8 cellular contexts compared by ENCODE assay signal in the genomic region with DNA sequence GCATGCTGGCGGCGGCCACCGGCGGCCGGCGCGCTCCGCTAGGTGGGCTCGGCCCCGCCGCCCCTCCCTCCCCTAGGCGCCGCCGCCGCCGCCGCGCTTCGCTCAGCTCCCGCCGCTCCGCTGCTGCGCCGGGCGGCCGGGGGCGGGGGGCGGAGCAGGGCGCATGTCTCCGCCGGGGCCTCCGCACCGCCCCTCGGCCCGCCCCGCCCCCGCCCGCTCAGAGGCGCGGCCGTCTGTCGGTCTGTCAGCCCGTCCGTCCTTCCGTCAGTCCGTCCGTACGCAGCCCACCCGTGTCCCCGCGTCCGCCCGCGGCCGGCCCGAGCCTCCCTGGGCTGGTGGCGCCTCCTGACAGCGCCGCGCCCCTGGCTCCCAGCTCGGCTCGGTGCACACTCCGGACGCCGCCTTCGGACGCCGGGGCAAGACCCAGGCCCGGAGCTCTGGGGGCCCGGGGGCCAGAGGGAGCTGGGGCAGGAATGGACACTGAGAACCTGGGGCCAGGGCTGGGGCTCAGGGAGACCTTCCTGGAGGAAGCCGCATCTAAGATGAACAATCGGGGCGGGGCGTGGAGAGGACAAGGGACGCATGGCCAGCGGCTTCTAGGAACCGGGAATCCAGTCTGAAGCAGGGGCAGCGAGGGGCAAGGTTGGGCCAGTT. TPM values are rescaled to one million over a fixed set of nuclear protein-coding genes. Genes with fewer than 3 reads are reported as not detected.
DNase-seq lines count a peak whose midpoint lies in the region; ATAC-seq and TF ChIP-seq lines count a peak whose summit lies in the region.

A gene (minus strand): TSS at position 138 of the 654 bp plus-strand sequence. CDS start 6,193 bp downstream, outside the sequence.

- peak; percentile 63 for ATAC-seq in CD4-positive, alpha-beta T cell (ENCODE audit: poor library complexity)
- ATAC-seq in HG02642 (IDR thresholded peaks at IDR 0.05; ENCODE audit: poor library complexity, unreplicated experiment) = peak; percentile 45
- ATAC-seq in T-cell (replicated peaks in 1 of 4) = peak; percentile 66 to 71 (median 66)
- ATAC-seq in body of pancreas = peak; percentile 59
- ATAC-seq in GM19395 (IDR thresholded peaks at IDR 0.05; ENCODE audit: unreplicated experiment) = no peak
- ATAC-seq in HG02678 (IDR thresholded peaks at IDR 0.05; ENCODE audit: unreplicated experiment) = no peak

- no peaks in the 10 kb centered on the region for H3K9me3 ChIP-seq in CD4-positive, alpha-beta T cell (ENCODE audit: control insufficient read depth, low read length)
- no peaks in the 10 kb centered on the region for H3K9me3 ChIP-seq in body of pancreas

- H3K27ac ChIP-seq in CD4-positive, alpha-beta T cell (ENCODE audit: low read depth, low read length) = no peak within 1 kb of the TSS
- H3K27ac ChIP-seq in body of pancreas = no peak within 1 kb of the TSS

- peaks cover 18% of the 10 kb centered on the region for H3K4me1 ChIP-seq in body of pancreas

- CTCF ChIA-PET in CD4-positive, alpha-beta T cell (lab: Charles Lee) = interaction anchor here (2.9 kb wide), 1 partner anchor 16 kb away, joined by 7 read pairs; no protein-coding TSS in a partner anchor
- CTCF ChIA-PET in T-cell (lab: Charles Lee) = no interaction called here

- H3K36me3 ChIP-seq in body of pancreas (replicated peaks in 1 of 2; ENCODE audit: insufficient read depth in 1 of 2, low read depth in 2 of 2) = no peaks in the 10 kb centered on the region
- no peaks in the 10 kb centered on the region for H3K36me3 ChIP-seq in kidney epithelial cell (ENCODE audit: control insufficient read depth, insufficient read depth, low read length)

- TF ChIP-seq CTCF in CD4-positive, alpha-beta T cell (IDR thresholded peaks at IDR 0.05) = no peak
- TF ChIP-seq CTCF in body of pancreas (IDR thresholded peaks at IDR 0.05) (no peak), kidney epithelial cell (IDR thresholded peaks at IDR 0.05; ENCODE audit: insufficient read depth, low read length, poor library complexity, severe bottlenecking) (no peak)

- peak in 4 of 10 experiments; percentile 17 to 49 (median 30) for DNase-seq in CD4-positive, alpha-beta T cell
- DNase-seq in T-cell = peak in 18 of 34 experiments; percentile 14 to 45 (median 24)
- DNase-seq in body of pancreas = peak in 2 of 4 donors; percentile 27 to 35
- DNase-seq in kidney epithelial cell (ENCODE audit: low read depth) = no peak
- peak; percentile 68 for DNase-seq in stimulated activated CD4-positive, alpha-beta T cell treated with anti-CD3 and anti-CD28 coated beads, Interleukin-4, amount 100 ng/mL, for 1 hour

- POLR2A ChIA-PET in CD4-positive, alpha-beta T cell (lab: Charles Lee) = no interaction called here
- POLR2A ChIA-PET in T-cell (lab: Charles Lee) = no interaction called here

- H3K27me3 ChIP-seq in CD4-positive, alpha-beta T cell (ENCODE audit: control insufficient read depth, insufficient read depth, low read length) = peaks cover 13% of the 10 kb centered on the region
- H3K27me3 ChIP-seq in body of pancreas (peaks cover 0 to 4% of the 10 kb centered on the region in 2 donors), kidney epithelial cell (ENCODE audit: control insufficient read depth, insufficient read depth, low read length) (peaks cover 5% of the 10 kb centered on the region)

- no peak within 1 kb of the TSS for H3K27ac Mint-ChIP-seq in CD4-positive, alpha-beta T cell
- no peak within 1 kb of the TSS for H3K27ac Mint-ChIP-seq in T-cell

- no peaks in the 10 kb centered on the region for H3K9me3 Mint-ChIP-seq in CD4-positive, alpha-beta T cell
- no peaks in the 10 kb centered on the region for H3K9me3 Mint-ChIP-seq in T-cell

- H3K4me3 ChIP-seq in body of pancreas (peak within 1 kb of the TSS in 1 of 2 donors; percentile 19), kidney epithelial cell (ENCODE audit: low read depth, low read length) (peak within 1 kb of the TSS; percentile 59)

- H3K4me3 Mint-ChIP-seq in CD4-positive, alpha-beta T cell = peak within 1 kb of the TSS; percentile 80
- peak within 1 kb of the TSS; percentile 65 to 72 (median 71) for H3K4me3 Mint-ChIP-seq in T-cell

- peaks cover 4% of the 10 kb centered on the region for H3K4me1 Mint-ChIP-seq in CD4-positive, alpha-beta T cell (ENCODE audit: low read depth)
- H3K4me1 Mint-ChIP-seq in T-cell = peaks cover 2 to 11% (median 6%) of the 10 kb centered on the region in 3 donors

- WGBS in body of pancreas, 2 donors = 0 to 4% methylated on average over 1 to 26 of the region's 78 CpGs

- peaks cover 11% of the 10 kb centered on the region for H3K27me3 Mint-ChIP-seq in CD4-positive, alpha-beta T cell
- H3K27me3 Mint-ChIP-seq in T-cell = peaks cover 4 to 17% of the 10 kb centered on the region in 2 donors

- no peak for TF ChIP-seq POLR2A in body of pancreas (IDR thresholded peaks at IDR 0.05)

- H3K36me3 Mint-ChIP-seq in CD4-positive, alpha-beta T cell (ENCODE audit: low read depth) = no peaks in the 10 kb centered on the region
- H3K36me3 Mint-ChIP-seq in T-cell = no peaks in the 10 kb centered on the region

- intact Hi-C loops in CD4-positive, alpha-beta T cell (cut with DNase I, micrococcal nuclease) = no loop called here
- intact Hi-C loops in body of pancreas (cut with DNase I) = no loop called here

RNA-seq across cellular contexts. Expression of the gene that starts here (rescaled TPM):
- total RNA-seq in CD4-positive, alpha-beta T cell = under 1 TPM; 0.14 to 0.19 TPM
- total RNA-seq in T-cell = 1 to 10 TPM in 1 of 5 donors, under 1 TPM in 4; 0.35 to 2.7 (median 0.72) TPM
- 1 to 10 TPM; 2.3 to 4.9 TPM for total RNA-seq in body of pancreas
- total RNA-seq in kidney epithelial cell = 11.4 and 12.3 TPM in 2 replicates

Comparison
In these comparisons a context has a peak if more than half of its experiments do, and no peak if none do; other contexts are left out.
1. Peak in ATAC-seq in CD4-positive, alpha-beta T cell; RNA of the gene not detected or under 1 TPM.
2. ATAC-seq: peak in HG02642 (single experiment), T-cell (4 of 4) and body of pancreas (single experiment); none in GM19395 (single experiment) and HG02678 (single experiment).